8 cellular contexts compared by ENCODE assay signal in genomic region chr19:42201489-42202289, GRCh38. TPM values are rescaled to one million over a fixed set of nuclear protein-coding genes. Genes with fewer than 3 reads are reported as not detected.
DNase-seq lines count a peak whose midpoint lies in the region; ATAC-seq and TF ChIP-seq lines count a peak whose summit lies in the region.

No MANE protein-coding gene starts in this region.

- peak overlapping the region in 1 of 12 donors; percentile 44 for H3K4me3 ChIP-seq in heart left ventricle
- no peak overlapping the region for H3K4me3 ChIP-seq in suprapubic skin
- H3K4me3 ChIP-seq in HAP-1 = no peak overlapping the region

- H3K9me3 Mint-ChIP-seq in T-helper 2 cell treated with Interferon-gamma antibody and Interleukin-4, amounts not matched to agents 5 μg/mL and 100 μg/mL, for 36 hours = no peaks in the 10 kb centered on the region

- peaks cover 0 to 71% (median 12%) of the 10 kb centered on the region in 12 donors for H3K4me1 ChIP-seq in heart left ventricle
- peaks cover 69% of the 10 kb centered on the region for H3K4me1 ChIP-seq in suprapubic skin
- H3K4me1 ChIP-seq in HAP-1 = no peaks in the 10 kb centered on the region

- intact Hi-C loops in heart left ventricle (cut with DNase I) = no loop called here

- H3K4me3 Mint-ChIP-seq in T-helper 2 cell treated with Interferon-gamma antibody and Interleukin-4, amounts not matched to agents 5 μg/mL and 100 μg/mL, for 36 hours = peak overlapping the region; percentile 89

- peak; percentile 41 to 75 (median 60) for ATAC-seq in heart left ventricle

- H3K36me3 ChIP-seq in heart left ventricle (peaks cover 0 to 88% (median 66%) of the 10 kb centered on the region in 9 donors), suprapubic skin (peaks cover 54% of the 10 kb centered on the region), HAP-1 (replicated peaks) (peaks cover 67% of the 10 kb centered on the region)

- no peak for TF ChIP-seq POLR2A in heart left ventricle (IDR thresholded peaks at IDR 0.05)
- TF ChIP-seq POLR2A in suprapubic skin (IDR thresholded peaks at IDR 0.05) = no peak

- H3K36me3 Mint-ChIP-seq in T-helper 2 cell treated with Interferon-gamma antibody and Interleukin-4, amounts not matched to agents 5 μg/mL and 100 μg/mL, for 36 hours (ENCODE audit: low read depth) = peaks cover 74% of the 10 kb centered on the region

- H3K27me3 ChIP-seq in heart left ventricle (no peaks in the 10 kb centered on the region), suprapubic skin (no peaks in the 10 kb centered on the region), HAP-1 (ENCODE audit: low read depth) (no peaks in the 10 kb centered on the region)

- H3K4me1 Mint-ChIP-seq in T-helper 2 cell treated with Interferon-gamma antibody and Interleukin-4, amounts not matched to agents 5 μg/mL and 100 μg/mL, for 36 hours (ENCODE audit: low read depth) = peaks cover 65% of the 10 kb centered on the region

- in situ Hi-C loops in HAP-1 (cut with MboI; ENCODE audit: low sequenced_read_pairs) = no loop called here

- H3K27ac ChIP-seq in heart left ventricle (peak overlapping the region in 6 of 12 donors; percentile 30 to 97 (median 52)), suprapubic skin (peak overlapping the region; percentile 40)

- H3K27me3 Mint-ChIP-seq in T-helper 2 cell treated with Interferon-gamma antibody and Interleukin-4, amounts not matched to agents 5 μg/mL and 100 μg/mL, for 36 hours (ENCODE audit: low read depth) = no peaks in the 10 kb centered on the region

- TF ChIP-seq CTCF in heart left ventricle (IDR thresholded peaks at IDR 0.05) = no peak
- no peak for TF ChIP-seq CTCF in suprapubic skin (IDR thresholded peaks at IDR 0.05)

- H3K9me3 ChIP-seq in heart left ventricle (no peaks in the 10 kb centered on the region), suprapubic skin (no peaks in the 10 kb centered on the region), HAP-1 (no peaks in the 10 kb centered on the region)

- peak; percentile 36 for DNase-seq in activated T-cell treated with anti-CD3 and anti-CD28 coated beads, Interleukin-2, amount 50 U/mL, for 1 hour
- no peak for DNase-seq in activated T-cell treated with anti-CD3 and anti-CD28 coated beads for 4 hours
- peak; percentile 65 for DNase-seq in T-helper 2 cell treated with Interferon-gamma antibody and Interleukin-4, amounts not matched to agents 5 μg/mL and 100 μg/mL, for 36 hours (ENCODE audit: low spot score)
- DNase-seq in heart left ventricle = peak in 4 of 5 donors; percentile 42 to 80 (median 51)
- DNase-seq in suprapubic skin (ENCODE audit: low spot score in 2 of 2) = no peak
- DNase-seq in HAP-1 (ENCODE audit: low spot score in 2 of 2) = no peak
- DNase-seq in 8988T = no peak
- DNase-seq in foreskin melanocyte = no peak

- no peak for TF ChIP-seq EP300 in suprapubic skin (IDR thresholded peaks at IDR 0.05)

- H3K27ac Mint-ChIP-seq in T-helper 2 cell treated with Interferon-gamma antibody and Interleukin-4, amounts not matched to agents 5 μg/mL and 100 μg/mL, for 36 hours = peak overlapping the region; percentile 91

- 73 to 90% (median 77%) methylated on average over 6 of the region's 6 CpGs for WGBS in heart left ventricle, 4 donors
- 61% methylated on average over 5 of the region's 6 CpGs for WGBS in suprapubic skin

RNA-seq across cellular contexts. Expression of gene DEDD2, which starts 15.8 kb away (rescaled TPM):
- 10 to 100 TPM; 11.1 to 24.1 (median 17.2) TPM for total RNA-seq in heart left ventricle
- polyA plus RNA-seq in heart left ventricle = 10 to 100 TPM; 12.6 to 18.3 TPM
- 10 to 100 TPM; 51.3 to 78.9 (median 65.6) TPM for total RNA-seq in suprapubic skin

RNA-seq across cellular contexts. Expression of gene ZNF526, which starts 18.4 kb away (rescaled TPM):
- total RNA-seq in heart left ventricle = 1 to 10 TPM; 3.9 to 7.2 (median 5.8) TPM
- 1 to 10 TPM; 3.3 to 5.4 TPM for polyA plus RNA-seq in heart left ventricle
- 10 to 100 TPM in 2 of 4 donors, 1 to 10 TPM in 2; 4.2 to 12.9 (median 8.9) TPM for total RNA-seq in suprapubic skin

RNA-seq across cellular contexts. Expression of gene GSK3A, which starts 40.7 kb away (rescaled TPM):
- 10 to 100 TPM; 22.5 to 46.9 (median 36.8) TPM for total RNA-seq in heart left ventricle
- 10 to 100 TPM; 51.6 to 76.5 TPM for polyA plus RNA-seq in heart left ventricle
- total RNA-seq in suprapubic skin = 10 to 100 TPM; 24.0 to 37.3 (median 28.3) TPM

RNA-seq across cellular contexts. Expression of gene ERF, which starts 53.2 kb away (rescaled TPM):
- total RNA-seq in heart left ventricle (10 to 100 TPM; 26.1 to 49.7 (median 35.5) TPM), suprapubic skin (10 to 100 TPM; 36.8 to 49.5 (median 45.8) TPM)
- polyA plus RNA-seq in heart left ventricle = 10 to 100 TPM; 31.9 to 45.4 TPM

Comparison
In these comparisons a context has a peak if more than half of its experiments do, and no peak if none do; other contexts are left out.
1. DNase-seq: peak in activated T-cell treated with anti-CD3 and anti-CD28 coated beads, Interleukin-2, amount 50 U/mL, for 1 hour (single experiment), T-helper 2 cell treated with Interferon-gamma antibody and Interleukin-4, amounts not matched to agents 5 μg/mL and 100 μg/mL, for 36 hours (single experiment) and heart left ventricle (4 of 5); none in activated T-cell treated with anti-CD3 and anti-CD28 coated beads for 4 hours (single experiment), suprapubic skin (0 of 2), HAP-1 (0 of 2), 8988T (single experiment) and foreskin melanocyte (single experiment).